1 cellular context compared by ENCODE assay signal in genomic region chr10:81865581-81865980, GRCh38.
TF ChIP-seq lines count a peak whose summit lies in the region.

No MANE protein-coding gene starts in this region.

TF ChIP-seq in GM23338, 12 proteins besides CTCF, POLR2A, EP300 and RAD21 (continued from another document):
- TF ChIP-seq, protein P1, sequence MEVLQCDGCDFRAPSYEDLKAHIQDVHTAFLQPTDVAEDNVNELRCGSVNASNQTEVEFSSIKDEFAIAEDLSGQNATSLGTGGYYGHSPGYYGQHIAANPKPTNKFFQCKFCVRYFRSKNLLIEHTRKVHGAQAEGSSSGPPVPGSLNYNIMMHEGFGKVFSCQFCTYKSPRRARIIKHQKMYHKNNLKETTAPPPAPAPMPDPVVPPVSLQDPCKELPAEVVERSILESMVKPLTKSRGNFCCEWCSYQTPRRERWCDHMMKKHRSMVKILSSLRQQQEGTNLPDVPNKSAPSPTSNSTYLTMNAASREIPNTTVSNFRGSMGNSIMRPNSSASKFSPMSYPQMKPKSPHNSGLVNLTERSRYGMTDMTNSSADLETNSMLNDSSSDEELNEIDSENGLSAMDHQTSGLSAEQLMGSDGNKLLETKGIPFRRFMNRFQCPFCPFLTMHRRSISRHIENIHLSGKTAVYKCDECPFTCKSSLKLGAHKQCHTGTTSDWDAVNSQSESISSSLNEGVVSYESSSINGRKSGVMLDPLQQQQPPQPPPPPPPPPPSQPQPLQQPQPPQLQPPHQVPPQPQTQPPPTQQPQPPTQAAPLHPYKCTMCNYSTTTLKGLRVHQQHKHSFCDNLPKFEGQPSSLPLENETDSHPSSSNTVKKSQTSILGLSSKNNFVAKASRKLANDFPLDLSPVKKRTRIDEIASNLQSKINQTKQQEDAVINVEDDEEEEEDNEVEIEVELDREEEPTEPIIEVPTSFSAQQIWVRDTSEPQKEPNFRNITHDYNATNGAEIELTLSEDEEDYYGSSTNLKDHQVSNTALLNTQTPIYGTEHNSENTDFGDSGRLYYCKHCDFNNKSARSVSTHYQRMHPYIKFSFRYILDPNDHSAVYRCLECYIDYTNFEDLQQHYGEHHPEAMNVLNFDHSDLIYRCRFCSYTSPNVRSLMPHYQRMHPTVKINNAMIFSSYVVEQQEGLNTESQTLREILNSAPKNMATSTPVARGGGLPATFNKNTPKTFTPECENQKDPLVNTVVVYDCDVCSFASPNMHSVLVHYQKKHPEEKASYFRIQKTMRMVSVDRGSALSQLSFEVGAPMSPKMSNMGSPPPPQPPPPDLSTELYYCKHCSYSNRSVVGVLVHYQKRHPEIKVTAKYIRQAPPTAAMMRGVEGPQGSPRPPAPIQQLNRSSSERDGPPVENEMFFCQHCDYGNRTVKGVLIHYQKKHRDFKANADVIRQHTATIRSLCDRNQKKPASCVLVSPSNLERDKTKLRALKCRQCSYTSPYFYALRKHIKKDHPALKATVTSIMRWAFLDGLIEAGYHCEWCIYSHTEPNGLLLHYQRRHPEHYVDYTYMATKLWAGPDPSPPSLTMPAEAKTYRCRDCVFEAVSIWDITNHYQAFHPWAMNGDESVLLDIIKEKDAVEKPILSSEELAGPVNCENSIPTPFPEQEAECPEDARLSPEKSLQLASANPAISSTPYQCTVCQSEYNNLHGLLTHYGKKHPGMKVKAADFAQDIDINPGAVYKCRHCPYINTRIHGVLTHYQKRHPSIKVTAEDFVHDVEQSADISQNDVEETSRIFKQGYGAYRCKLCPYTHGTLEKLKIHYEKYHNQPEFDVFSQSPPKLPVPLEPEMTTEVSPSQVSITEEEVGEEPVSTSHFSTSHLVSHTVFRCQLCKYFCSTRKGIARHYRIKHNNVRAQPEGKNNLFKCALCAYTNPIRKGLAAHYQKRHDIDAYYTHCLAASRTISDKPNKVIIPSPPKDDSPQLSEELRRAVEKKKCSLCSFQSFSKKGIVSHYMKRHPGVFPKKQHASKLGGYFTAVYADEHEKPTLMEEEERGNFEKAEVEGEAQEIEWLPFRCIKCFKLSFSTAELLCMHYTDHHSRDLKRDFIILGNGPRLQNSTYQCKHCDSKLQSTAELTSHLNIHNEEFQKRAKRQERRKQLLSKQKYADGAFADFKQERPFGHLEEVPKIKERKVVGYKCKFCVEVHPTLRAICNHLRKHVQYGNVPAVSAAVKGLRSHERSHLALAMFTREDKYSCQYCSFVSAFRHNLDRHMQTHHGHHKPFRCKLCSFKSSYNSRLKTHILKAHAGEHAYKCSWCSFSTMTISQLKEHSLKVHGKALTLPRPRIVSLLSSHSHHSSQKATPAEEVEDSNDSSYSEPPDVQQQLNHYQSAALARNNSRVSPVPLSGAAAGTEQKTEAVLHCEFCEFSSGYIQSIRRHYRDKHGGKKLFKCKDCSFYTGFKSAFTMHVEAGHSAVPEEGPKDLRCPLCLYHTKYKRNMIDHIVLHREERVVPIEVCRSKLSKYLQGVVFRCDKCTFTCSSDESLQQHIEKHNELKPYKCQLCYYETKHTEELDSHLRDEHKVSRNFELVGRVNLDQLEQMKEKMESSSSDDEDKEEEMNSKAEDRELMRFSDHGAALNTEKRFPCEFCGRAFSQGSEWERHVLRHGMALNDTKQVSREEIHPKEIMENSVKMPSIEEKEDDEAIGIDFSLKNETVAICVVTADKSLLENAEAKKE (CRISPR knock-in tag; IDR thresholded peaks at IDR 0.05), result peak; percentile 58; the same call in 1 of the 2 replicates
- TF ChIP-seq NANOG (IDR thresholded peaks at IDR 0.05; ENCODE audit: borderline replicate concordance) (no peak), POLR2AphosphoS5 (IDR thresholded peaks at IDR 0.05; ENCODE audit: low read depth) (no peak)
